Comparison of ENCODE assay signal across 16 cellular contexts in the genomic region with DNA sequence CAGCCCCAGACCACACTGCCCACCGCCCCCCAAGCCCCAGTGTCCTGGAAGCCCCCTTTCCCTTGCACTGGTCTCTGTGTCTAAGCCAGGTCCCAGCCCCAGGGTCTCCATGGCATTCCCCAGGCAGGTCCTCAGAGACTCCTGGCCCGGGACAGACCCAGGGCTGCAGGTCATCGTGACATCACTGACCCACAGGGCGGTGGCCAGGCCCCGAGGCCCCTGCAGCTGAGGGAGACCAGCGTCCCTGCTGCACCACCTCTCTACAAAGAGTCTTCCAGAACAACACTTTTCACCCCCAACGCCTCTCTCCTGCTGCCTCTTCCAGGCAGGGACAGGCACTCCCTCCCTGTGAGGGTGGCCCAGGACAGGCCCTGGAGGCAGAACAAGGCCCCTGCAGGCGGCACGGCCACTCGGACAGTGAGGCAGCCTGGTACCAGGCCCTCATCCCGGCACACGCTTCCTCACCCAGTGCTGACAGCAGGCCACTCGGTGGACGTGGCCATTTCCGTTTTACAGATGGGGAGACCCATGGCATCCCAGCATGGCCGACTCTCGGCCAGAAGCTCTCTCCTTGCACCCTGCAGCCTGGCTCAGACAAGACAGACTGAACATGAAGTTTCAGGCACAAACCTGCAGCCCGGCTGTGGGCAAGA.
DNase-seq lines count a peak whose midpoint lies in the region; ATAC-seq, FAIRE-seq and TF ChIP-seq lines count a peak whose summit lies in the region.
"Had no signal": no experiment of that assay in that cellular context is flagged by ENCODE, and none has a peak within 500 bp of the region (broad histone marks: within the 10 kb centered on the region; RNA-seq: fewer than 3 reads in every experiment).

No MANE protein-coding gene starts in this region.

- H2BK20ac ChIP-seq in IMR-90 (ENCODE audit: low read depth, low read length) (no peak overlapping the region), H1 (ENCODE audit: low read length) (no peak overlapping the region)

- CTCF ChIA-PET in IMR-90 (lab: Yijun Ruan, JAX) = no interaction called here
- CTCF ChIA-PET in H1 (lab: Charles Lee; ENCODE audit: partially characterized antibody) = interaction anchor here (1.1 kb wide), 1 partner anchor 13 kb away, joined by 3 read pairs; no protein-coding TSS in a partner anchor

- peak overlapping the region; percentile 44 for H2AK9ac ChIP-seq in IMR-90 (replicated peaks; ENCODE audit: low read depth, low read length, poor library complexity)

- H3K23me2 ChIP-seq in H1 (ENCODE audit: low read depth, low read length) = no peaks in the 10 kb centered on the region

- H4K5ac ChIP-seq in IMR-90 (ENCODE audit: low read depth, low read length) (no peak overlapping the region), H1 (ENCODE audit: insufficient read length, low read depth, low read length) (no peak overlapping the region)

- no peak overlapping the region for H2BK15ac ChIP-seq in IMR-90 (ENCODE audit: low read depth, low read length)
- no peak overlapping the region for H2BK15ac ChIP-seq in H1 (ENCODE audit: low read length)

- in situ Hi-C loops in IMR-90 (cut with MboI; ENCODE audit: low sequenced_read_pairs) = no loop called here

- H3K79me1 ChIP-seq in IMR-90 (ENCODE audit: low read depth in 1 of 2, low read length in 2 of 2) = peaks cover 15 to 56% of the 10 kb centered on the region in 2 experiments
- H3K79me1 ChIP-seq in H1 (ENCODE audit: low read depth, low read length) = no peaks in the 10 kb centered on the region

- no peak overlapping the region for H3K4me3 Mint-ChIP-seq in GM23338
- H3K4me3 Mint-ChIP-seq: CD4-positive, alpha-beta T cell had no signal

- dilution Hi-C loops in IMR-90 (cut with HindIII; ENCODE audit: low sequenced_read_pairs, unreplicated experiment) = no loop called here

- H3K23ac ChIP-seq in IMR-90 (ENCODE audit: low read depth, low read length) = no peak overlapping the region
- H3K23ac ChIP-seq in H1 (ENCODE audit: insufficient read length) = no peak overlapping the region

- peaks cover 9% of the 10 kb centered on the region for H3K9me1 ChIP-seq in IMR-90 (ENCODE audit: insufficient read depth, low read length)

- H3K27me3 ChIP-seq in right atrium auricular region (no peaks in the 10 kb centered on the region), GM23338 (ENCODE audit: insufficient read depth) (no peaks in the 10 kb centered on the region), IMR-90 (ENCODE audit: control insufficient read depth, insufficient read depth, low read length) (no peaks in the 10 kb centered on the region), H1 (replicated peaks in 1 of 4; ENCODE audit: control insufficient read depth in 3 of 4, extremely low read depth in 1 of 4, insufficient read depth in 3 of 4, low read length in 3 of 4) (no peaks in the 10 kb centered on the region)

- H3K27me3 Mint-ChIP-seq in GM23338 (ENCODE audit: insufficient read depth, low read depth, poor library complexity) = peaks cover 4% of the 10 kb centered on the region
- H3K27me3 Mint-ChIP-seq: CD4-positive, alpha-beta T cell had no signal

- no peak overlapping the region for H3K14ac ChIP-seq in IMR-90 (replicated peaks; ENCODE audit: low read depth, low read length)
- H3K14ac ChIP-seq in H1 (ENCODE audit: insufficient read length) = no peak overlapping the region

- H3K27ac ChIP-seq in right atrium auricular region (no peak overlapping the region), GM23338 (ENCODE audit: low read depth) (no peak overlapping the region), IMR-90 (ENCODE audit: insufficient read depth, low read length) (no peak overlapping the region), H1 (ENCODE audit: low read depth, low read length) (no peak overlapping the region)
- H3K27ac ChIP-seq: 22Rv1, A549, C4-2B had no signal

- H3K9ac ChIP-seq in IMR-90 (ENCODE audit: low read depth, low read length) (no peak overlapping the region), H1 (replicated peaks in 1 of 4; ENCODE audit: extremely low read depth in 1 of 4, low read depth in 3 of 4, low read length in 3 of 4) (no peak overlapping the region)

- H3K4ac ChIP-seq in IMR-90 (ENCODE audit: low read depth, low read length) (no peak overlapping the region), H1 (replicated peaks; ENCODE audit: insufficient read length, low read depth, low read length) (no peak overlapping the region)

- H3K9me2 ChIP-seq in GM23338 (ENCODE audit: insufficient read depth) = no peaks in the 10 kb centered on the region

- no peak overlapping the region for H2AFZ ChIP-seq in GM23338
- H2AFZ ChIP-seq in IMR-90 (replicated peaks; ENCODE audit: low read length, poor library complexity) = no peak overlapping the region
- H2AFZ ChIP-seq in H1 (ENCODE audit: low read length) = no peak overlapping the region

- ATAC-seq in Right ventricle myocardium inferior (no peak), GM23338 (peak; percentile 27; the same call in 1 of the 3 replicates), IMR-90 (ENCODE audit: low read depth) (no peak), HG03432 (IDR thresholded peaks at IDR 0.05; ENCODE audit: unreplicated experiment) (no peak)
- ATAC-seq: A549, K562 had no signal

- H3K27ac Mint-ChIP-seq in GM23338 = no peak overlapping the region
- H3K27ac Mint-ChIP-seq: CD4-positive, alpha-beta T cell had no signal

- FAIRE-seq in H1 (lab: Jason Lieb, UNC) = no peak
- FAIRE-seq: A549, K562 had no signal

- H3K4me1 ChIP-seq in right atrium auricular region (no peaks in the 10 kb centered on the region), GM23338 (ENCODE audit: insufficient read depth) (0 out of 2 replicates have a peak, but pooled peaks cover 4% of the 10 kb centered on the region), IMR-90 (ENCODE audit: control insufficient read depth, insufficient read depth, low read length) (peaks cover 10% of the 10 kb centered on the region), H1 (replicated peaks in 1 of 4; ENCODE audit: control insufficient read depth in 3 of 4, insufficient read depth in 4 of 4, low read length in 3 of 4) (peaks cover 0 to 2% (median 0%) of the 10 kb centered on the region in 4 experiments; a peak in 1 of 7 replicates)
- H3K4me1 ChIP-seq: A549 had no signal

- no peak for TF ChIP-seq EP300 in H1 (IDR thresholded peaks at IDR 0.05; ENCODE audit: borderline replicate concordance in 1 of 2, low read depth in 2 of 2, low read length in 2 of 2)

- POLR2A ChIA-PET in IMR-90 (lab: Charles Lee; ENCODE audit: unreplicated experiment) (no interaction called here), H1 (lab: Charles Lee; ENCODE audit: partially characterized antibody) (interaction anchor here (0.6 to 1.1 kb wide), 3 partner anchors 21 to 289 kb away, joined by 3 to 4 read pairs (median 3); no protein-coding TSS in a partner anchor)

- no peaks in the 10 kb centered on the region for H3K36me3 Mint-ChIP-seq in GM23338 (ENCODE audit: low read depth)

- H4K91ac ChIP-seq in IMR-90 (ENCODE audit: insufficient read depth, low read depth, low read length) = no peak overlapping the region
- H4K91ac ChIP-seq in H1 (replicated peaks; ENCODE audit: insufficient read length, low read length) = no peak overlapping the region

- H3K9me3 Mint-ChIP-seq in GM23338 = no peaks in the 10 kb centered on the region
- H3K9me3 Mint-ChIP-seq: CD4-positive, alpha-beta T cell had no signal

- WGBS in IMR-90 (ENCODE audit: extremely low coverage in 2 of 2, insufficient read length in 1 of 2), 2 experiments = 89% methylated on average over 10 of the region's 18 CpGs; no CpG with 5 or more reads in 1 of the 2 experiments
- WGBS in H1 (ENCODE audit: extremely low coverage in 1 of 2, insufficient coverage in 1 of 2, insufficient read length in 1 of 2, insufficient replicate concordance in 2 of 2, low coverage in 1 of 2, low lambda C conversion rate in 2 of 2, missing lambda C conversion rate in 1 of 2), 2 experiments = 79% methylated on average over 14 of the region's 18 CpGs; no CpG with 5 or more reads in 1 of the 2 experiments

- BruUV-seq in IMR-90 (replicated peaks; lab: Mats Ljungman, UMichigan) = no TSS peak

- H3K4me1 Mint-ChIP-seq in GM23338 = peaks cover 4% of the 10 kb centered on the region; the same call in 1 of the 3 replicates

- H4K8ac ChIP-seq in IMR-90 (ENCODE audit: low read depth in 2 of 2, low read length in 2 of 2) (no peak overlapping the region), H1 (ENCODE audit: extremely low read depth, insufficient read depth, low read length) (peak overlapping the region; percentile 71)

- H3K36me3 ChIP-seq in right atrium auricular region = no peaks in the 10 kb centered on the region
- H3K36me3 ChIP-seq in GM23338 (ENCODE audit: insufficient read depth) = no peaks in the 10 kb centered on the region
- H3K36me3 ChIP-seq in IMR-90 (ENCODE audit: control insufficient read depth, insufficient read depth, low read length) = no peaks in the 10 kb centered on the region
- H3K36me3 ChIP-seq in H1 (ENCODE audit: control insufficient read depth in 2 of 4, insufficient read depth in 4 of 4, low read length in 3 of 4) = no peaks in the 10 kb centered on the region

- H3K79me2 ChIP-seq in GM23338 (replicated peaks; ENCODE audit: insufficient read depth) = no peaks in the 10 kb centered on the region
- no peaks in the 10 kb centered on the region for H3K79me2 ChIP-seq in H1 (ENCODE audit: control insufficient read depth in 1 of 2, insufficient read depth in 2 of 2, low read length in 2 of 2)

- H3K4me2 ChIP-seq in GM23338 = no peak overlapping the region
- no peak overlapping the region for H3K4me2 ChIP-seq in IMR-90 (ENCODE audit: low read depth, low read length)
- H3K4me2 ChIP-seq in H1 (ENCODE audit: insufficient read depth in 1 of 2, low read depth in 2 of 2, low read length in 2 of 2) = no peak overlapping the region
- H3K4me2 ChIP-seq: A549 had no signal

- H3K18ac ChIP-seq in IMR-90 (ENCODE audit: low read depth, low read length) = no peak overlapping the region
- no peak overlapping the region; the same call in 1 of the 2 replicates for H3K18ac ChIP-seq in H1 (ENCODE audit: extremely low read depth, low read length)

- TF ChIP-seq CTCF in right atrium auricular region (IDR thresholded peaks at IDR 0.05) = no peak
- no peak for TF ChIP-seq CTCF in GM23338 (conservative IDR thresholded peaks at IDR 0.05; ENCODE audit: low read depth in 2 of 2)
- TF ChIP-seq CTCF in IMR-90 (conservative IDR thresholded peaks at IDR 0.05; ENCODE audit: low read depth, low read length) = no peak
- no peak for TF ChIP-seq CTCF in H1 (IDR thresholded peaks at IDR 0.05; ENCODE audit: control extremely low read depth in 1 of 3, insufficient read depth in 1 of 3, low read depth in 1 of 3, low read length in 3 of 3)

- H3K9me3 ChIP-seq in right atrium auricular region (no peaks in the 10 kb centered on the region), IMR-90 (ENCODE audit: control insufficient read depth, insufficient read depth, low read length) (no peaks in the 10 kb centered on the region), H1 (ENCODE audit: insufficient read depth in 2 of 2, low read depth in 1 of 2, low read length in 1 of 2) (no peaks in the 10 kb centered on the region)

- H2BK12ac ChIP-seq in H1 (ENCODE audit: low read depth, low read length) = 0 out of 2 replicates have a peak overlapping the region, but pooled peaks have one; percentile 17

- no peaks in the 10 kb centered on the region for H3F3A ChIP-seq in GM23338 (replicated peaks; ENCODE audit: low read depth)

- DNase-seq in Right ventricle myocardium inferior (ENCODE audit: missing footprints) = peak; percentile 44
- DNase-seq in right atrium auricular region (ENCODE audit: low spot score) = no peak
- no peak for DNase-seq in GM23338 (ENCODE audit: low spot score)
- no peak for DNase-seq in IMR-90
- DNase-seq in H1 (ENCODE audit: low read depth in 1 of 2, low spot score in 2 of 2) = no peak
- DNase-seq in HuH-7 (ENCODE audit: low spot score) = no peak
- DNase-seq in effector CD4-positive, alpha-beta T cell = no peak
- DNase-seq: AML-193; CD4-positive, alpha-beta T cell; DMS79 treated with DMSO at 0.1 percent for 48 hours; GF-D8 had no signal

- no peak overlapping the region for H2BK5ac ChIP-seq in IMR-90 (ENCODE audit: low read depth, low read length, poor library complexity, severe bottlenecking)
- H2BK5ac ChIP-seq in H1 (ENCODE audit: low read depth, low read length) = no peak overlapping the region

- TF ChIP-seq RAD21 in IMR-90 (IDR thresholded peaks at IDR 0.05; ENCODE audit: low read length) = no peak
- TF ChIP-seq RAD21 in H1 (IDR thresholded peaks at IDR 0.05 in 1 of 2, conservative IDR thresholded peaks at IDR 0.05 in 1 of 2; ENCODE audit: low read depth in 2 of 2, low read length in 2 of 2) = no peak

- TF ChIP-seq POLR2A in IMR-90 (IDR thresholded peaks at IDR 0.05; ENCODE audit: low read depth, low read length) = no peak
- TF ChIP-seq POLR2A in H1 (IDR thresholded peaks at IDR 0.05; ENCODE audit: control extremely low read depth in 1 of 2, low read depth in 2 of 2, low read length in 2 of 2) = no peak

- no peaks in the 10 kb centered on the region for H4K20me1 ChIP-seq in GM23338 (replicated peaks; ENCODE audit: insufficient read depth)
- H4K20me1 ChIP-seq in IMR-90 (ENCODE audit: insufficient read depth, low read length) = peaks cover 12% of the 10 kb centered on the region; the same call in 1 of the 2 replicates
- peaks cover 0 to 3% of the 10 kb centered on the region in 2 experiments for H4K20me1 ChIP-seq in H1 (replicated peaks in 1 of 2; ENCODE audit: control insufficient read depth in 1 of 2, insufficient read depth in 2 of 2, low read length in 2 of 2)

- H3K56ac ChIP-seq in IMR-90 (ENCODE audit: extremely low read depth, insufficient read depth, low read length) = no peak overlapping the region
- no peak overlapping the region for H3K56ac ChIP-seq in H1 (replicated peaks; ENCODE audit: insufficient read length, low read depth, low read length)

- H2AK5ac ChIP-seq in IMR-90 (ENCODE audit: low read depth, low read length) = no peak overlapping the region
- 0 out of 2 replicates have a peak overlapping the region, but pooled peaks have one; percentile 9 for H2AK5ac ChIP-seq in H1 (ENCODE audit: low read depth, low read length)

- no peak overlapping the region for H3K4me3 ChIP-seq in right atrium auricular region
- no peak overlapping the region for H3K4me3 ChIP-seq in GM23338
- H3K4me3 ChIP-seq in IMR-90 (ENCODE audit: insufficient read depth, low read depth, low read length) = no peak overlapping the region
- no peak overlapping the region for H3K4me3 ChIP-seq in H1 (ENCODE audit: extremely low read depth in 1 of 4, insufficient read depth in 2 of 4, low read depth in 3 of 4, low read length in 4 of 4)
- H3K4me3 ChIP-seq: A549, K562 had no signal

- no peak overlapping the region for H2BK120ac ChIP-seq in IMR-90 (ENCODE audit: low read depth, low read length)
- H2BK120ac ChIP-seq in H1 (replicated peaks; ENCODE audit: low read depth, low read length) = no peak overlapping the region

- intact Hi-C loops in Right ventricle myocardium inferior (cut with DNase I) = no loop called here
- intact Hi-C loops in IMR-90 (cut with micrococcal nuclease) = no loop called here
